In genomic region chr10:88553116-88553752, GRCh38 we compare ENCODE assay signal across 8 cellular contexts. TPM values are rescaled to one million over a fixed set of nuclear protein-coding genes. Genes with fewer than 3 reads are reported as not detected.
DNase-seq lines count a peak whose midpoint lies in the region; ATAC-seq and TF ChIP-seq lines count a peak whose summit lies in the region.

No MANE protein-coding gene starts in this region.

- H2BK120ac ChIP-seq in neuronal stem cell (ENCODE audit: low read depth, low read length): no peak overlapping the region

- peak; percentile 63 for ATAC-seq in GM18858 (IDR thresholded peaks at IDR 0.05; ENCODE audit: unreplicated experiment)
- ATAC-seq in HG03175 (IDR thresholded peaks at IDR 0.05; ENCODE audit: unreplicated experiment): peak; percentile 87

- WGBS in neuronal stem cell (ENCODE audit: extremely low coverage in 2 of 2, insufficient read length in 2 of 2, insufficient replicate concordance in 1 of 2), 2 donors: no CpG with 5 or more reads among the region's 2 CpGs

- no peak overlapping the region for H3K27ac Mint-ChIP-seq in CD14-positive monocyte

- H3K4ac ChIP-seq in neuronal stem cell (ENCODE audit: low read length): no peak overlapping the region

- H3K18ac ChIP-seq in neuronal stem cell (ENCODE audit: low read length): no peak overlapping the region

- peak; percentile 85 for TF ChIP-seq CTCF in CD14-positive monocyte (IDR thresholded peaks at IDR 0.05)

- peaks cover 0 to 8% (median 3%) of the 10 kb centered on the region in 7 donors for H3K9me3 Mint-ChIP-seq in CD14-positive monocyte

- no peaks in the 10 kb centered on the region for H3K79me1 ChIP-seq in neuronal stem cell (ENCODE audit: low read depth, low read length)

- H2BK12ac ChIP-seq in neuronal stem cell (ENCODE audit: low read length): no peak overlapping the region

- H3K14ac ChIP-seq in neuronal stem cell (ENCODE audit: low read length): no peak overlapping the region

- intact Hi-C loops in CD14-positive monocyte (cut with micrococcal nuclease): loop anchor here (5.0 to 10.0 kb wide), 2 partner anchors 688 to 691 kb away; partner anchors contain the start of genes KLLN (in 2 of the 2) and PTEN (in 2 of the 2)

- peaks cover 10% of the 10 kb centered on the region for H3K4me1 Mint-ChIP-seq in CD14-positive monocyte

- H2AK5ac ChIP-seq in neuronal stem cell (ENCODE audit: low read depth, low read length): no peak overlapping the region

- no peak overlapping the region for H3K9ac ChIP-seq in neuronal stem cell (ENCODE audit: low read depth, low read length, poor library complexity)

- no peaks in the 10 kb centered on the region for H3K9me3 ChIP-seq in neuronal stem cell (replicated peaks in 1 of 2; ENCODE audit: control insufficient read depth in 2 of 2, insufficient read depth in 1 of 2, low read depth in 1 of 2, low read length in 2 of 2)

- no peaks in the 10 kb centered on the region for H3K4me1 ChIP-seq in neuronal stem cell (ENCODE audit: control insufficient read depth in 2 of 2, insufficient read depth in 1 of 2, low read depth in 1 of 2, low read length in 2 of 2)

- no peak overlapping the region for H2BK15ac ChIP-seq in neuronal stem cell (ENCODE audit: low read length)

- no peak overlapping the region for H3K4me2 ChIP-seq in neuronal stem cell (ENCODE audit: insufficient read depth, low read length, poor library complexity, severe bottlenecking)

- no peak overlapping the region for H4K91ac ChIP-seq in neuronal stem cell (ENCODE audit: low read depth, low read length, poor library complexity)

- H3K23ac ChIP-seq in neuronal stem cell (ENCODE audit: low read depth, low read length, poor library complexity): no peak overlapping the region

- peaks cover 0 to 1% (median 0%) of the 10 kb centered on the region in 3 donors for H3K27me3 Mint-ChIP-seq in CD14-positive monocyte (ENCODE audit: low read depth in 3 of 3)

- no peak overlapping the region for H3K27ac ChIP-seq in neuronal stem cell (replicated peaks; ENCODE audit: low read length)

- no peak overlapping the region for H4K8ac ChIP-seq in neuronal stem cell (ENCODE audit: low read depth, low read length)

- H3K36me3 ChIP-seq in neuronal stem cell (replicated peaks in 1 of 2; ENCODE audit: control insufficient read depth in 2 of 2, insufficient read depth in 2 of 2, low read length in 2 of 2): no peaks in the 10 kb centered on the region

- no peaks in the 10 kb centered on the region for H3K36me3 Mint-ChIP-seq in CD14-positive monocyte

- no peak overlapping the region for H3K4me3 ChIP-seq in neuronal stem cell (ENCODE audit: low read length in 2 of 2)

- no peaks in the 10 kb centered on the region for H3K27me3 ChIP-seq in neuronal stem cell (ENCODE audit: control insufficient read depth in 3 of 3, insufficient read depth in 3 of 3, low read depth in 1 of 3, low read length in 3 of 3)

- DNase-seq in CD14-positive monocyte (ENCODE audit: low spot score) (peak; percentile 43), NCI-H774 (lab: John Stamatoyannopoulos, UW) (peak; percentile 20), activated T-cell treated with anti-CD3 and anti-CD28 coated beads for 48 hours (ENCODE audit: low read depth) (peak; percentile 0), fibroblast of the conjunctiva (ENCODE audit: low read depth) (peak; percentile 84), neuronal stem cell (ENCODE audit: low spot score) (peak; percentile 29)
- DNase-seq in effector CD8-positive, alpha-beta T cell (lab: John Stamatoyannopoulos, UW): no peak

- H3K4me3 Mint-ChIP-seq in CD14-positive monocyte: no peak overlapping the region

- H2BK5ac ChIP-seq in neuronal stem cell (ENCODE audit: low read length): no peak overlapping the region

- H2AFZ ChIP-seq in neuronal stem cell (ENCODE audit: low read length): no peak overlapping the region

RNA-seq across cellular contexts. Expression of gene RNLS, which starts 29.9 kb away (rescaled TPM):
- 1 to 10 TPM; 3.3 to 3.7 TPM for polyA plus RNA-seq in CD14-positive monocyte
- 7.2 TPM for polyA plus RNA-seq in neuronal stem cell (2013, experiment 1 of 2)
- polyA plus RNA-seq in neuronal stem cell (2013, experiment 2 of 2): 6.8 TPM

RNA-seq across cellular contexts. Expression of gene LIPJ, which starts 33.3 kb away (rescaled TPM):
- polyA plus RNA-seq in CD14-positive monocyte: not detected
- polyA plus RNA-seq in neuronal stem cell (2013, experiment 1 of 2): 0.04 TPM
- 0.04 TPM for polyA plus RNA-seq in neuronal stem cell (2013, experiment 2 of 2)
